Comparison of ENCODE assay signal across 21 cellular contexts in genomic region chr18:210075-210474, GRCh38. TPM values are rescaled to one million over a fixed set of nuclear protein-coding genes. Genes with fewer than 3 reads are reported as not detected.
A peak's percentile ranks its signal among the peaks of the same experiment; 100 is the strongest.
DNase-seq lines count a peak whose midpoint lies in the region; ATAC-seq and TF ChIP-seq lines count a peak whose summit lies in the region.
"Had no signal": no experiment of that assay in that cellular context is flagged by ENCODE, and none has a peak within 500 bp of the region (broad histone marks: within the 10 kb centered on the region; RNA-seq: fewer than 3 reads in every experiment).

No MANE protein-coding gene starts in this region.

- no peak overlapping the region for H4K8ac ChIP-seq in neuronal stem cell (ENCODE audit: low read depth, low read length)

- H3K36me3 Mint-ChIP-seq in activated T-cell treated with anti-CD3 and anti-CD28 coated beads, Interleukin-2, amount 50 U/mL, for 24 hours (ENCODE audit: low read depth): peaks cover 92% of the 10 kb centered on the region
- H3K36me3 Mint-ChIP-seq in natural killer cell: peaks cover 44% of the 10 kb centered on the region
- H3K36me3 Mint-ChIP-seq in natural killer cell treated with Interleukin-12 subunit alpha and Interleukin-12 subunit beta and Interleukin-15 and Interleukin-18, amount 100 ng/mL, for 72 hours: peaks cover 35% of the 10 kb centered on the region
- H3K36me3 Mint-ChIP-seq in central memory CD8-positive, alpha-beta T cell (ENCODE audit: insufficient read depth): peaks cover 71% of the 10 kb centered on the region

- no peaks in the 10 kb centered on the region for H3K27me3 Mint-ChIP-seq in activated T-cell treated with anti-CD3 and anti-CD28 coated beads, Interleukin-2, amount 50 U/mL, for 24 hours
- H3K27me3 Mint-ChIP-seq in natural killer cell (ENCODE audit: low read depth in 2 of 2): no peaks in the 10 kb centered on the region
- no peaks in the 10 kb centered on the region for H3K27me3 Mint-ChIP-seq in natural killer cell treated with Interleukin-12 subunit alpha and Interleukin-12 subunit beta and Interleukin-15 and Interleukin-18, amount 100 ng/mL, for 72 hours
- H3K27me3 Mint-ChIP-seq in central memory CD8-positive, alpha-beta T cell: no peaks in the 10 kb centered on the region

- no peaks in the 10 kb centered on the region for H3K4me1 Mint-ChIP-seq in activated T-cell treated with anti-CD3 and anti-CD28 coated beads, Interleukin-2, amount 50 U/mL, for 24 hours (ENCODE audit: low read depth)
- peaks cover 0 to 13% of the 10 kb centered on the region in 2 donors for H3K4me1 Mint-ChIP-seq in natural killer cell
- H3K4me1 Mint-ChIP-seq in natural killer cell treated with Interleukin-12 subunit alpha and Interleukin-12 subunit beta and Interleukin-15 and Interleukin-18, amount 100 ng/mL, for 72 hours (ENCODE audit: low read depth in 2 of 2): peaks cover 0 to 4% of the 10 kb centered on the region in 2 donors
- no peaks in the 10 kb centered on the region for H3K4me1 Mint-ChIP-seq in central memory CD8-positive, alpha-beta T cell

- H4K91ac ChIP-seq in neuronal stem cell (ENCODE audit: low read depth, low read length, poor library complexity): no peak overlapping the region

- H3K4me2 ChIP-seq in neuronal stem cell (ENCODE audit: insufficient read depth, low read length, poor library complexity, severe bottlenecking): no peak overlapping the region

- H3K79me1 ChIP-seq in neuronal stem cell (ENCODE audit: low read depth, low read length): peaks cover 1% of the 10 kb centered on the region

- no peak for ATAC-seq in natural killer cell
- no peak for ATAC-seq in natural killer cell treated with Interleukin-12 subunit alpha and Interleukin-12 subunit beta and Interleukin-15 and Interleukin-18, amount 100 ng/mL, for 72 hours
- no peak for ATAC-seq in central memory CD8-positive, alpha-beta T cell (replicated peaks; ENCODE audit: extremely low read depth, poor library complexity, severe bottlenecking)
- ATAC-seq in GM21619 (IDR thresholded peaks at IDR 0.05; ENCODE audit: unreplicated experiment): no peak

- H3K14ac ChIP-seq in neuronal stem cell (ENCODE audit: low read length): no peak overlapping the region

- H3K9ac ChIP-seq in neuronal stem cell (ENCODE audit: low read depth, low read length, poor library complexity): no peak overlapping the region
- H3K9ac ChIP-seq: GM23248 had no signal

- no peak for TF ChIP-seq CTCF in natural killer cell (IDR thresholded peaks at IDR 0.05)

- no peaks in the 10 kb centered on the region for H3K9me3 Mint-ChIP-seq in activated T-cell treated with anti-CD3 and anti-CD28 coated beads, Interleukin-2, amount 50 U/mL, for 24 hours
- H3K9me3 Mint-ChIP-seq in natural killer cell: no peaks in the 10 kb centered on the region
- no peaks in the 10 kb centered on the region for H3K9me3 Mint-ChIP-seq in natural killer cell treated with Interleukin-12 subunit alpha and Interleukin-12 subunit beta and Interleukin-15 and Interleukin-18, amount 100 ng/mL, for 72 hours
- H3K9me3 Mint-ChIP-seq in central memory CD8-positive, alpha-beta T cell: no peaks in the 10 kb centered on the region

- no peaks in the 10 kb centered on the region for H3K27me3 ChIP-seq in neuronal stem cell (ENCODE audit: control insufficient read depth in 3 of 3, insufficient read depth in 3 of 3, low read depth in 1 of 3, low read length in 3 of 3)
- H3K27me3 ChIP-seq: BE2C, Peyer's patch, SJCRH30 had no signal

- no peak overlapping the region for H2BK5ac ChIP-seq in neuronal stem cell (ENCODE audit: low read length)

- no peak overlapping the region for H3K23ac ChIP-seq in neuronal stem cell (ENCODE audit: low read depth, low read length, poor library complexity)

- H3K18ac ChIP-seq in neuronal stem cell (ENCODE audit: low read length): no peak overlapping the region

- H3K36me3 ChIP-seq in neuronal stem cell (replicated peaks in 1 of 2; ENCODE audit: control insufficient read depth in 2 of 2, insufficient read depth in 2 of 2, low read length in 2 of 2): peaks cover 19 to 99% of the 10 kb centered on the region in 2 donors

- H3K27ac ChIP-seq in neuronal stem cell (replicated peaks; ENCODE audit: low read length): no peak overlapping the region
- H3K27ac ChIP-seq: GM23248, Peyer's patch, SJCRH30 had no signal

- no peak for DNase-seq in activated T-cell treated with anti-CD3 and anti-CD28 coated beads, Interleukin-2, amount 50 U/mL, for 24 hours
- DNase-seq in activated T-cell treated with anti-CD3 and anti-CD28 coated beads for 4 hours (no peak), natural killer cell (no peak), neuronal stem cell (ENCODE audit: low spot score) (no peak), ACHN (no peak)
- no peak for DNase-seq in natural killer cell treated with Interleukin-12 subunit alpha and Interleukin-12 subunit beta and Interleukin-15 and Interleukin-18, amount 100 ng/mL, for 72 hours (ENCODE audit: low spot score)
- DNase-seq in central memory CD8-positive, alpha-beta T cell (ENCODE audit: low spot score in 2 of 2): no peak
- DNase-seq: BE2C, DMS79, GM23248, KG1, NCI-H1105, NCI-H146, NCI-H2029, NCI-H226, NCI-H524 treated with DMSO at 0.1 percent for 48 hours, NCI-H82, Peyer's patch, SJCRH30 had no signal

- no peaks in the 10 kb centered on the region for H3K9me3 ChIP-seq in neuronal stem cell (replicated peaks in 1 of 2; ENCODE audit: control insufficient read depth in 2 of 2, insufficient read depth in 1 of 2, low read depth in 1 of 2, low read length in 2 of 2)
- H3K9me3 ChIP-seq: BE2C, HAP-1, Peyer's patch, SJCRH30 had no signal

- in situ Hi-C loops in ACHN (cut with HindIII; ENCODE audit: low pct_ligation_motif_present, low pct_unique_long_range_greater_than_20kb, low sequenced_read_pairs): no loop called here

- intact Hi-C loops in natural killer cell (cut with micrococcal nuclease): no loop called here

- no peak overlapping the region for H3K4ac ChIP-seq in neuronal stem cell (ENCODE audit: low read length)

- peak overlapping the region; percentile 56 for H3K27ac Mint-ChIP-seq in activated T-cell treated with anti-CD3 and anti-CD28 coated beads, Interleukin-2, amount 50 U/mL, for 24 hours
- peak overlapping the region; percentile 16 to 31 for H3K27ac Mint-ChIP-seq in natural killer cell
- peak overlapping the region in 1 of 2 donors; percentile 65 for H3K27ac Mint-ChIP-seq in natural killer cell treated with Interleukin-12 subunit alpha and Interleukin-12 subunit beta and Interleukin-15 and Interleukin-18, amount 100 ng/mL, for 72 hours
- H3K27ac Mint-ChIP-seq in central memory CD8-positive, alpha-beta T cell (ENCODE audit: low read depth): peak overlapping the region; percentile 29

- H2BK120ac ChIP-seq in neuronal stem cell (ENCODE audit: low read depth, low read length): no peak overlapping the region

- H3K4me3 ChIP-seq in neuronal stem cell (ENCODE audit: low read length in 2 of 2): no peak overlapping the region
- H3K4me3 ChIP-seq: GM23248, HAP-1, Peyer's patch, SJCRH30 had no signal

- H3K4me3 Mint-ChIP-seq in activated T-cell treated with anti-CD3 and anti-CD28 coated beads, Interleukin-2, amount 50 U/mL, for 24 hours: no peak overlapping the region
- no peak overlapping the region for H3K4me3 Mint-ChIP-seq in natural killer cell
- no peak overlapping the region for H3K4me3 Mint-ChIP-seq in natural killer cell treated with Interleukin-12 subunit alpha and Interleukin-12 subunit beta and Interleukin-15 and Interleukin-18, amount 100 ng/mL, for 72 hours
- H3K4me3 Mint-ChIP-seq in central memory CD8-positive, alpha-beta T cell: no peak overlapping the region

- no peak overlapping the region for H2BK12ac ChIP-seq in neuronal stem cell (ENCODE audit: low read length)

- no peak overlapping the region for H2BK15ac ChIP-seq in neuronal stem cell (ENCODE audit: low read length)

- no peak overlapping the region for H2AFZ ChIP-seq in neuronal stem cell (ENCODE audit: low read length)
- H2AFZ ChIP-seq: GM23248 had no signal

- H3K4me1 ChIP-seq in neuronal stem cell (ENCODE audit: control insufficient read depth in 2 of 2, insufficient read depth in 1 of 2, low read depth in 1 of 2, low read length in 2 of 2): no peaks in the 10 kb centered on the region
- H3K4me1 ChIP-seq: BE2C, Peyer's patch, SJCRH30 had no signal

- WGBS in neuronal stem cell (ENCODE audit: extremely low coverage in 2 of 2, insufficient read length in 2 of 2, insufficient replicate concordance in 1 of 2), 2 donors: no CpG with 5 or more reads among the region's 1 CpG

- H2AK5ac ChIP-seq in neuronal stem cell (ENCODE audit: low read depth, low read length): no peak overlapping the region

RNA-seq across cellular contexts. Expression of gene USP14, which starts 51.7 kb away (rescaled TPM):
- 10 to 100 TPM; 48.4 to 56.8 (median 50.8) TPM for total RNA-seq in natural killer cell
- total RNA-seq in natural killer cell treated with Interleukin-12 subunit alpha and Interleukin-12 subunit beta and Interleukin-15 and Interleukin-18, amount 100 ng/mL, for 72 hours: 10 to 100 TPM; 73.2 to 79.7 TPM
- 34.9 TPM for polyA plus RNA-seq in neuronal stem cell (2013, experiment 1 of 2)
- 33.9 TPM for polyA plus RNA-seq in neuronal stem cell (2013, experiment 2 of 2)

RNA-seq across cellular contexts. Expression of gene THOC1, which starts 57.8 kb away (rescaled TPM):
- total RNA-seq in natural killer cell: 100 to 1,000 TPM in 1 of 3 donors, 10 to 100 TPM in 2; 96.4 to 105 (median 96.7) TPM
- 10 to 100 TPM; 45.4 to 72.6 TPM for total RNA-seq in natural killer cell treated with Interleukin-12 subunit alpha and Interleukin-12 subunit beta and Interleukin-15 and Interleukin-18, amount 100 ng/mL, for 72 hours
- 44.7 TPM for polyA plus RNA-seq in neuronal stem cell (2013, experiment 1 of 2)
- polyA plus RNA-seq in neuronal stem cell (2013, experiment 2 of 2): 45.5 TPM
